ENCODE assay signal across 8 cellular contexts in genomic region chr5:129460951-129461815, GRCh38. TPM values are rescaled to one million over a fixed set of nuclear protein-coding genes. Genes with fewer than 3 reads are reported as not detected.
DNase-seq lines count a peak whose midpoint lies in the region; ATAC-seq, FAIRE-seq and TF ChIP-seq lines count a peak whose summit lies in the region.

No MANE protein-coding gene starts in this region.

- no peak overlapping the region for H4K8ac ChIP-seq in H9 (replicated peaks; ENCODE audit: insufficient read length, low read depth, low read length)

- H3K9me3 Mint-ChIP-seq in H9: no peaks in the 10 kb centered on the region; a peak in 2 of 5 replicates
- H3K9me3 Mint-ChIP-seq in endothelial cell (ENCODE audit: unreplicated experiment): no peaks in the 10 kb centered on the region

- peak overlapping the region; percentile 95 for H3K4me2 ChIP-seq in H9 (ENCODE audit: insufficient read depth, insufficient read length, low read length)

- H2AFZ ChIP-seq in H9 (ENCODE audit: low read length): no peak overlapping the region

- TF ChIP-seq CTCF in H9 (conservative IDR thresholded peaks at IDR 0.05) (peak; percentile 61), endothelial cell (IDR thresholded peaks at IDR 0.05; ENCODE audit: unreplicated experiment) (peak; percentile 53)

- peak overlapping the region; percentile 13 for H3K18ac ChIP-seq in H9 (ENCODE audit: insufficient read length, low read depth, low read length)

- no peaks in the 10 kb centered on the region for H3K27me3 ChIP-seq in H9 (ENCODE audit: insufficient read depth, low read length)
- H3K27me3 ChIP-seq in muscle layer of colon (ENCODE audit: control insufficient read depth in 1 of 2, insufficient read depth in 2 of 2, low read length in 2 of 2): peaks cover 8 to 19% of the 10 kb centered on the region in 2 donors

- H2BK20ac ChIP-seq in H9 (ENCODE audit: low read depth, low read length, poor library complexity, severe bottlenecking): no peak overlapping the region

- H3K36me3 ChIP-seq in muscle layer of colon (ENCODE audit: insufficient read depth, low read length): no peaks in the 10 kb centered on the region

- H3K23ac ChIP-seq in H9 (ENCODE audit: insufficient read length, low read depth, low read length): no peak overlapping the region

- H3K4me3 Mint-ChIP-seq in H9: peak overlapping the region; percentile 98 to 99
- H3K4me3 Mint-ChIP-seq in endothelial cell (ENCODE audit: unreplicated experiment): peak overlapping the region; percentile 98

- no peak overlapping the region for H4K5ac ChIP-seq in H9 (ENCODE audit: insufficient read length, low read depth, low read length)

- H3K27ac ChIP-seq in H9 (ENCODE audit: insufficient read length, low read depth, low read length) (no peak overlapping the region), muscle layer of colon (ENCODE audit: low read depth, low read length) (no peak overlapping the region)

- H2BK120ac ChIP-seq in H9 (ENCODE audit: low read depth, low read length, poor library complexity, severe bottlenecking): no peak overlapping the region

- no peak overlapping the region for H4K91ac ChIP-seq in H9 (ENCODE audit: insufficient read length, low read depth, low read length)

- no peak for ATAC-seq in GM18873 (IDR thresholded peaks at IDR 0.05; ENCODE audit: low FRiP score, unreplicated experiment)

- H3K27me3 Mint-ChIP-seq in H9 (ENCODE audit: low read depth) (peaks cover 3% of the 10 kb centered on the region; the same call in 1 of the 2 replicates), endothelial cell (ENCODE audit: unreplicated experiment) (peaks cover 11% of the 10 kb centered on the region)

- FAIRE-seq in GM19239 (lab: Jason Lieb, UNC): no peak

- H2BK12ac ChIP-seq in H9 (ENCODE audit: insufficient read length, low read depth, low read length): no peak overlapping the region

- H3K4ac ChIP-seq in H9 (ENCODE audit: low read depth, low read length): no peak overlapping the region

- peaks cover 34 to 38% of the 10 kb centered on the region in 2 experiments for H3K4me1 Mint-ChIP-seq in H9
- H3K4me1 Mint-ChIP-seq in endothelial cell (ENCODE audit: unreplicated experiment): peaks cover 25% of the 10 kb centered on the region

- no peaks in the 10 kb centered on the region for H4K20me1 ChIP-seq in H9 (ENCODE audit: control insufficient read depth, insufficient read depth, insufficient read length)

- H2BK5ac ChIP-seq in H9 (ENCODE audit: insufficient read length, low read length): no peak overlapping the region

- peak overlapping the region; percentile 44 for H3K14ac ChIP-seq in H9 (ENCODE audit: insufficient read depth, low read length)

- H3K23me2 ChIP-seq in H9 (ENCODE audit: insufficient read length, low read depth, low read length, poor library complexity, severe bottlenecking): peaks cover 15% of the 10 kb centered on the region

- H3K56ac ChIP-seq in H9 (ENCODE audit: insufficient read length, low read depth, low read length): no peak overlapping the region

- peaks cover 3% of the 10 kb centered on the region for H3K79me1 ChIP-seq in H9 (ENCODE audit: insufficient read depth, low read depth, low read length, poor library complexity, severe bottlenecking)

- H2AK5ac ChIP-seq in H9 (ENCODE audit: insufficient read length, low read length): no peak overlapping the region

- H3K9ac ChIP-seq in H9 (ENCODE audit: extremely low read depth, insufficient read length, low read length) (peak overlapping the region; percentile 97), muscle layer of colon (ENCODE audit: low read length) (no peak overlapping the region)

- peak overlapping the region; percentile 49 to 67 for H3K4me3 ChIP-seq in muscle layer of colon (ENCODE audit: low read depth in 1 of 2, low read length in 2 of 2)

- no CpG with 5 or more reads among the region's 90 CpGs for WGBS in H9 (ENCODE audit: extremely low coverage, insufficient read length, low lambda C conversion rate)

- H3K4me1 ChIP-seq in H9 (ENCODE audit: insufficient read depth, low read length) (peaks cover 3% of the 10 kb centered on the region; the same call in 1 of the 2 replicates), muscle layer of colon (ENCODE audit: insufficient read depth, low read length) (no peaks in the 10 kb centered on the region)

- H3K9me3 ChIP-seq in H9 (ENCODE audit: control insufficient read depth, low read depth, low read length) (no peaks in the 10 kb centered on the region), muscle layer of colon (ENCODE audit: low read length) (no peaks in the 10 kb centered on the region)

- DNase-seq in EL: peak; percentile 12
- peak; percentile 73 for DNase-seq in H9
- DNase-seq in RPMI8226: peak; percentile 40
- DNase-seq in endothelial cell (ENCODE audit: low spot score): peak; percentile 81
- DNase-seq in COLO829 (ENCODE audit: low spot score): no peak
- DNase-seq in GM19239 (ENCODE audit: insufficient read length, low spot score): no peak

- no peak overlapping the region for H3T11ph ChIP-seq in H9 (ENCODE audit: low read length)

- H3K79me2 ChIP-seq in H9 (ENCODE audit: insufficient read depth, low read length): peaks cover 13% of the 10 kb centered on the region

- H3K27ac Mint-ChIP-seq in H9 (peak overlapping the region; percentile 48 to 99 (median 91); a peak in 6 of 7 replicates), endothelial cell (ENCODE audit: unreplicated experiment) (peak overlapping the region; percentile 85)

- H3K36me3 Mint-ChIP-seq in H9 (ENCODE audit: insufficient read depth in 1 of 3, low read depth in 3 of 3): peaks cover 3 to 7% (median 5%) of the 10 kb centered on the region in 3 experiments; a peak in 4 of 7 replicates
- H3K36me3 Mint-ChIP-seq in endothelial cell (ENCODE audit: low read depth, unreplicated experiment): peaks cover 6% of the 10 kb centered on the region

- H2BK15ac ChIP-seq in H9 (ENCODE audit: low read depth, low read length): no peak overlapping the region

RNA-seq across cellular contexts. Expression of gene ADAMTS19, which starts 1.1 kb away (rescaled TPM):
- total RNA-seq in H9 (2021): 20.3 and 20.8 TPM in 2 replicates
- 6.9 TPM for total RNA-seq in endothelial cell (ENCODE audit: unreplicated experiment)

Comparison
In these comparisons a context has a peak if more than half of its experiments do, and no peak if none do; other contexts are left out.
1. DNase-seq: peak in EL (single experiment), H9 (single experiment), RPMI8226 (single experiment) and endothelial cell (single experiment); none in COLO829 (single experiment) and GM19239 (single experiment).